Comparison of ENCODE assay signal across 8 cellular contexts in genomic region chr2:12005886-12006681, GRCh38.
DNase-seq lines count a peak whose midpoint lies in the region; ATAC-seq and TF ChIP-seq lines count a peak whose summit lies in the region.

No MANE protein-coding gene starts in this region.

- H3K27ac ChIP-seq in RWPE1: no peak overlapping the region
- H3K27ac ChIP-seq in mesodermal cell (ENCODE audit: low read depth, low read length, severe bottlenecking): peak overlapping the region; percentile 90

- CTCF ChIA-PET in RWPE1 (lab: Yijun Ruan, JAX): interaction anchor here (0.6 to 0.8 kb wide), 2 partner anchors 16 to 19 kb away, joined by 3 to 4 read pairs; no protein-coding TSS in a partner anchor

- WGBS in mesodermal cell (ENCODE audit: insufficient coverage in 2 of 2), 2 experiments: 50 to 68% methylated on average over 2 to 6 of the region's 8 CpGs

- POLR2A ChIA-PET in RWPE1 (lab: Yijun Ruan, JAX; ENCODE audit: low non-redundant PET): no interaction called here

- intact Hi-C loops in left ventricle myocardium superior (cut with micrococcal nuclease): no loop called here
- intact Hi-C loops in Right ventricle myocardium superior (cut with DNase I): no loop called here

- H3K4me1 ChIP-seq in mesodermal cell (ENCODE audit: control insufficient read depth, insufficient read depth, low read length, poor library complexity, severe bottlenecking): peaks cover 25% of the 10 kb centered on the region

- H3K36me3 ChIP-seq in mesodermal cell (ENCODE audit: control insufficient read depth, insufficient read depth, low read length): no peaks in the 10 kb centered on the region

- no peak overlapping the region for H3K27ac Mint-ChIP-seq in activated naive CD4-positive, alpha-beta T cell treated with anti-CD3 and anti-CD28 coated beads, Interleukin-2, amount 50 U/mL, for 72 hours

- no peak overlapping the region for H3K4me3 ChIP-seq in mesodermal cell (ENCODE audit: extremely low read depth, insufficient read depth, low read length, poor library complexity, severe bottlenecking)

- no peak for TF ChIP-seq CTCF in RWPE1 (conservative IDR thresholded peaks at IDR 0.05; ENCODE audit: low read depth)

- H3K36me3 Mint-ChIP-seq in activated naive CD4-positive, alpha-beta T cell treated with anti-CD3 and anti-CD28 coated beads, Interleukin-2, amount 50 U/mL, for 72 hours: peaks cover 0 to 3% of the 10 kb centered on the region in 2 donors

- no peak for ATAC-seq in left ventricle myocardium superior
- ATAC-seq in Right ventricle myocardium superior (ENCODE audit: poor library complexity): no peak
- ATAC-seq in HG03342 (IDR thresholded peaks at IDR 0.05; ENCODE audit: unreplicated experiment): peak; percentile 72
- ATAC-seq in activated naive CD4-positive, alpha-beta T cell treated with anti-CD3 and anti-CD28 coated beads, Interleukin-2, amount 50 U/mL, for 72 hours: peak; percentile 98 to 100

- no peaks in the 10 kb centered on the region for H3K9me3 ChIP-seq in mesodermal cell (ENCODE audit: control insufficient read depth, low read length)

- DNase-seq in left ventricle myocardium superior: peak; percentile 40
- DNase-seq in Right ventricle myocardium superior: no peak
- peak; percentile 38 for DNase-seq in RWPE1 (ENCODE audit: low spot score)
- DNase-seq in activated naive CD4-positive, alpha-beta T cell treated with anti-CD3 and anti-CD28 coated beads, Interleukin-2, amount 50 U/mL, for 72 hours (ENCODE audit: low spot score in 2 of 2): peak; percentile 68
- DNase-seq in stimulated activated naive CD4-positive, alpha-beta T cell treated with Interleukin-2 at 50 U/mL for 16 hours (lab: John Stamatoyannopoulos, UW): peak; percentile 66
- DNase-seq in NCI-H128 (lab: John Stamatoyannopoulos, UW; ENCODE audit: unreplicated experiment): no peak

- peaks cover 0 to 4% of the 10 kb centered on the region in 2 donors for H3K9me3 Mint-ChIP-seq in activated naive CD4-positive, alpha-beta T cell treated with anti-CD3 and anti-CD28 coated beads, Interleukin-2, amount 50 U/mL, for 72 hours

Comparison
In these comparisons a context has a peak if more than half of its experiments do, and no peak if none do; other contexts are left out.
1. DNase-seq: peak in left ventricle myocardium superior (single experiment), RWPE1 (single experiment), activated naive CD4-positive, alpha-beta T cell treated with anti-CD3 and anti-CD28 coated beads, Interleukin-2, amount 50 U/mL, for 72 hours (2 of 2) and stimulated activated naive CD4-positive, alpha-beta T cell treated with Interleukin-2 at 50 U/mL for 16 hours (single experiment); none in Right ventricle myocardium superior (single experiment) and NCI-H128 (single experiment).
2. ATAC-seq: peak in HG03342 (single experiment) and activated naive CD4-positive, alpha-beta T cell treated with anti-CD3 and anti-CD28 coated beads, Interleukin-2, amount 50 U/mL, for 72 hours (2 of 2); none in left ventricle myocardium superior (single experiment) and Right ventricle myocardium superior (single experiment).